In genomic region chr17:79607941-79608728, GRCh38 we compare ENCODE assay signal across 8 cellular contexts. TPM values are rescaled to one million over a fixed set of nuclear protein-coding genes. Genes with fewer than 3 reads are reported as not detected.
DNase-seq lines count a peak whose midpoint lies in the region; ATAC-seq, FAIRE-seq and TF ChIP-seq lines count a peak whose summit lies in the region.

No MANE protein-coding gene starts in this region.

- dilution Hi-C loops in endothelial cell of umbilical vein (cut with MboI; ENCODE audit: extremely low pct_ligation_motif_present, low sequenced_read_pairs) = no loop called here

- H3K79me2 ChIP-seq in MM.1S (ENCODE audit: low read length) (no peaks in the 10 kb centered on the region), endothelial cell of umbilical vein (ENCODE audit: control insufficient read depth, insufficient read depth, low read length) (no peaks in the 10 kb centered on the region), neural progenitor cell (ENCODE audit: low read depth) (no peaks in the 10 kb centered on the region)

- H3K9me3 Mint-ChIP-seq in neural progenitor cell = no peaks in the 10 kb centered on the region

- peaks cover 44% of the 10 kb centered on the region for H3K27me3 Mint-ChIP-seq in neural progenitor cell (ENCODE audit: insufficient read depth, low read depth)

- H3K4me3 ChIP-seq in MM.1S (ENCODE audit: low read length) = no peak overlapping the region
- H3K4me3 ChIP-seq in endothelial cell of umbilical vein (replicated peaks in 1 of 3; ENCODE audit: insufficient read depth in 1 of 3, low read depth in 1 of 3, low read length in 3 of 3) = no peak overlapping the region
- H3K4me3 ChIP-seq in neural progenitor cell = no peak overlapping the region

- DNase-seq in ELF-1 (ENCODE audit: low read depth, low spot score) (peak; percentile 92), MM.1S (no peak), endothelial cell of umbilical vein (ENCODE audit: low read depth, low spot score) (peak; percentile 4), neural progenitor cell (ENCODE audit: low spot score) (peak; percentile 88), NCI-H2171 treated with DMSO at 0.1 percent for 48 hours (lab: John Stamatoyannopoulos, UW) (no peak), DMS153 (lab: John Stamatoyannopoulos, UW) (no peak)

- no peak overlapping the region for H3K4me3 Mint-ChIP-seq in neural progenitor cell

- no peaks in the 10 kb centered on the region for H3K36me3 Mint-ChIP-seq in neural progenitor cell

- TF ChIP-seq CTCF in MM.1S (IDR thresholded peaks at IDR 0.05; ENCODE audit: low read length) = 0 out of 2 replicates have a peak, but pooled peaks have one; percentile 8
- TF ChIP-seq CTCF in endothelial cell of umbilical vein (IDR thresholded peaks at IDR 0.05; ENCODE audit: extremely low read depth in 1 of 2, insufficient read depth in 1 of 2, low read depth in 1 of 2, low read length in 2 of 2) = peak in 1 of 2 donors; percentile 17
- TF ChIP-seq CTCF in neural progenitor cell (IDR thresholded peaks at IDR 0.05) = peak; percentile 38

- H3K36me3 ChIP-seq in MM.1S (replicated peaks; ENCODE audit: insufficient read depth, low read length) (no peaks in the 10 kb centered on the region), endothelial cell of umbilical vein (ENCODE audit: control insufficient read depth in 2 of 2, extremely low read depth in 1 of 2, insufficient read depth in 2 of 2, low read length in 2 of 2) (no peaks in the 10 kb centered on the region), neural progenitor cell (no peaks in the 10 kb centered on the region)

- no peaks in the 10 kb centered on the region for H3K9me1 ChIP-seq in endothelial cell of umbilical vein (replicated peaks; ENCODE audit: control insufficient read depth, extremely low read depth, insufficient read depth, low read length)

- no peaks in the 10 kb centered on the region for H3F3A ChIP-seq in MM.1S (ENCODE audit: insufficient read depth, low read length)
- H3F3A ChIP-seq in neural progenitor cell (ENCODE audit: low read depth) = peaks cover 15% of the 10 kb centered on the region

- H3K9ac ChIP-seq in MM.1S (ENCODE audit: low read length) (no peak overlapping the region), endothelial cell of umbilical vein (replicated peaks; ENCODE audit: extremely low read depth, insufficient read depth, low read length) (no peak overlapping the region), neural progenitor cell (no peak overlapping the region)

- H3K4me1 Mint-ChIP-seq in neural progenitor cell = peaks cover 31% of the 10 kb centered on the region

- ATAC-seq in HG03469 (IDR thresholded peaks at IDR 0.05; ENCODE audit: unreplicated experiment) (no peak), HG03095 (IDR thresholded peaks at IDR 0.05; ENCODE audit: unreplicated experiment) (no peak)

- intact Hi-C loops in endothelial cell of umbilical vein (cut with micrococcal nuclease) = no loop called here

- H3K4me2 ChIP-seq in MM.1S (ENCODE audit: low read depth, low read length) = no peak overlapping the region
- H3K4me2 ChIP-seq in endothelial cell of umbilical vein (ENCODE audit: insufficient read depth, low read length) = no peak overlapping the region
- H3K4me2 ChIP-seq in neural progenitor cell = peak overlapping the region; percentile 89

- H3K27ac Mint-ChIP-seq in neural progenitor cell = no peak overlapping the region

- FAIRE-seq in endothelial cell of umbilical vein (lab: Jason Lieb, UNC) = no peak

- H3K27ac ChIP-seq in MM.1S (ENCODE audit: low read length) (no peak overlapping the region), endothelial cell of umbilical vein (ENCODE audit: insufficient read depth, low read depth, low read length) (no peak overlapping the region), neural progenitor cell (no peak overlapping the region)

- H4K20me1 ChIP-seq in MM.1S (ENCODE audit: insufficient read depth, low read length) (no peaks in the 10 kb centered on the region), endothelial cell of umbilical vein (replicated peaks; ENCODE audit: control insufficient read depth, extremely low read depth, insufficient read depth, low read length) (no peaks in the 10 kb centered on the region), neural progenitor cell (ENCODE audit: low read depth) (peaks cover 40% of the 10 kb centered on the region)

- H3K4me1 ChIP-seq in MM.1S (ENCODE audit: low read length) = no peaks in the 10 kb centered on the region
- H3K4me1 ChIP-seq in endothelial cell of umbilical vein (ENCODE audit: control insufficient read depth, extremely low read depth, insufficient read depth, low read length) = no peaks in the 10 kb centered on the region
- peaks cover 19% of the 10 kb centered on the region for H3K4me1 ChIP-seq in neural progenitor cell

- H3K9me2 ChIP-seq in MM.1S (replicated peaks; ENCODE audit: insufficient read depth, low read length) = no peaks in the 10 kb centered on the region

- H2AFZ ChIP-seq in MM.1S (ENCODE audit: low read length) = no peak overlapping the region
- no peak overlapping the region for H2AFZ ChIP-seq in endothelial cell of umbilical vein (ENCODE audit: low read depth, low read length)
- no peak overlapping the region for H2AFZ ChIP-seq in neural progenitor cell (replicated peaks)

- H3K27me3 ChIP-seq in MM.1S (replicated peaks; ENCODE audit: insufficient read depth, low read length) (peaks cover 85% of the 10 kb centered on the region), endothelial cell of umbilical vein (ENCODE audit: control insufficient read depth in 2 of 2, insufficient read depth in 2 of 2, low read length in 2 of 2) (peaks cover 24 to 41% of the 10 kb centered on the region in 2 experiments), neural progenitor cell (peaks cover 88% of the 10 kb centered on the region)

- CTCF ChIA-PET in endothelial cell of umbilical vein (lab: Charles Lee) = no interaction called here

- no TSS peak for BruUV-seq in endothelial cell of umbilical vein (replicated peaks; lab: Mats Ljungman, UMichigan)

- TF ChIP-seq POLR2A in endothelial cell of umbilical vein (IDR thresholded peaks at IDR 0.05; ENCODE audit: low read depth, low read length) = no peak

- no peaks in the 10 kb centered on the region for H3K9me3 ChIP-seq in MM.1S (replicated peaks; ENCODE audit: insufficient read depth, low read length)
- no peaks in the 10 kb centered on the region for H3K9me3 ChIP-seq in endothelial cell of umbilical vein (replicated peaks; ENCODE audit: control insufficient read depth, insufficient read depth, low read length)
- H3K9me3 ChIP-seq in neural progenitor cell (ENCODE audit: low read depth) = no peaks in the 10 kb centered on the region

- POLR2A ChIA-PET in endothelial cell of umbilical vein (lab: Charles Lee) = no interaction called here

TF ChIP-seq in endothelial cell of umbilical vein, 7 proteins besides CTCF, POLR2A, EP300 and RAD21:
- TF ChIP-seq MYC (IDR thresholded peaks at IDR 0.05; ENCODE audit: low read depth, low read length) (no peak), EZH2 (IDR thresholded peaks at IDR 0.05; ENCODE audit: borderline replicate concordance, low read depth, low read length, severe bottlenecking) (peak; percentile 64)

RNA-seq across cellular contexts. Expression of gene RBFOX3, which starts 2.7 kb away (rescaled TPM):
- total RNA-seq in endothelial cell of umbilical vein (not detected in 2 replicates), neural progenitor cell (ENCODE audit: low replicate concordance) (0.30 and 1.6 TPM in 2 replicates)
- polyA plus RNA-seq in endothelial cell of umbilical vein = not detected in 2 replicates
- polyA plus RNA-seq in endothelial cell of umbilical vein (2011; cell fraction: cytosol; rRNA removed) = not detected in 2 replicates
- polyA plus RNA-seq in endothelial cell of umbilical vein (2011; cell fraction: nucleus; rRNA removed) = not detected in 2 replicates
- polyA plus RNA-seq in endothelial cell of umbilical vein (2012) = 0.12 and 0.31 TPM in 2 replicates
- polyA minus RNA-seq in endothelial cell of umbilical vein = not detected in 2 replicates
- not detected for polyA minus RNA-seq in endothelial cell of umbilical vein (2011; cell fraction: cytosol; rRNA and poly(A)+ RNA removed)
- polyA minus RNA-seq in endothelial cell of umbilical vein (2011; cell fraction: nucleus; rRNA and poly(A)+ RNA removed) = not detected in 2 replicates

Comparison
In these comparisons a context has a peak if more than half of its experiments do, and no peak if none do; other contexts are left out.
1. DNase-seq: peak in ELF-1 (single experiment), endothelial cell of umbilical vein (single experiment) and neural progenitor cell (single experiment); none in MM.1S (single experiment), NCI-H2171 treated with DMSO at 0.1 percent for 48 hours (single experiment) and DMS153 (single experiment).